13 cellular contexts compared by ENCODE assay signal in the genomic region with DNA sequence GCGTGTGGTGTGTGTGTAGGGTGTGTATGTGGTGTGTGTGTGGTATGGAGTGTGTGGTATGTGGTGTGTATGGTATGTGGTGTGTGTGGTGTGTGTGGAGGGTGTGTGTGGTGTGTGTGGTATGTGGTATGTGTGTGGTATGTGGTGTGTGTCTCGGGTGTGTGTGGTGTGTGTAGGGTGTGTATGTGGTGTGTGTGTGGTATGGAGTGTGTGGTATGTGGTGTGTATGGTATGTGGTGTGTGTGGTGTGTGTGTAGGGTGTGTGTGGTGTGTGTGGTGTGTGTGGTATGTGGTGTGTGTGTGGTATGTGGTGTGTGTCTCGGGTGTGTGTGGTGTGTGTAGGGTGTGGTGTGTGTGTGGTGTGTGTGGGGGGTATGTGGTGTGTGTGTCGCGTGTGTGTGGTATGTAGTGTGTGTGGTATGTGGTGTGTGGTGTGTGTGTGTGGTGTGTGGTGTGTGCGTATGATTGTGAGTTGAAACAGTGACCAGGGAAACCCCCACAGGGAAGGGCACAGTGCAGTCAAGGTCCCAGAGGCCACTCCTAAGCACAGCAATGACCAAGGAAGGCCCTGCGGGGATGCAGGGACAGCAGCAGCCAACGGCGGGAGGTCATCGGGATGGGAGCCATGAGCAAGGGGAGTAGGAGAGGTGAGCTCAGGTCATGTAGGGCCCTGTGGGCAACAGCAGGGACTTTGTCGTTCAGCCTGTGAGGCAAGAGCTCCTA. TPM values are rescaled to one million over a fixed set of nuclear protein-coding genes. Genes with fewer than 3 reads are reported as not detected.
DNase-seq lines count a peak whose midpoint lies in the region; ATAC-seq and TF ChIP-seq lines count a peak whose summit lies in the region.
"Had no signal": no experiment of that assay in that cellular context is flagged by ENCODE, and none has a peak within 500 bp of the region (broad histone marks: within the 10 kb centered on the region; RNA-seq: fewer than 3 reads in every experiment).

No MANE protein-coding gene starts in this region.

- H3K27ac Mint-ChIP-seq in activated CD8-positive, alpha-beta T cell treated with anti-CD3 and anti-CD28 coated beads, Interleukin-2, amount 10 ng/mL, durations not matched to agents 7 days and 5 days = no peak overlapping the region

- peak; percentile 5 for ATAC-seq in activated CD8-positive, alpha-beta T cell treated with anti-CD3 and anti-CD28 coated beads, Interleukin-2, amount 10 ng/mL, durations not matched to agents 7 days and 5 days
- ATAC-seq in HG02678 (IDR thresholded peaks at IDR 0.05; ENCODE audit: unreplicated experiment) = no peak
- no peak for ATAC-seq in GM18868 (IDR thresholded peaks at IDR 0.05; ENCODE audit: unreplicated experiment)
- ATAC-seq: gastrocnemius medialis, left colon had no signal

- no peaks in the 10 kb centered on the region for H3K27me3 Mint-ChIP-seq in activated CD8-positive, alpha-beta T cell treated with anti-CD3 and anti-CD28 coated beads, Interleukin-2, amount 10 ng/mL, durations not matched to agents 7 days and 5 days (ENCODE audit: low read depth)

- 100% methylated on average over 4 of the region's 11 CpGs for whole genome bisulfite sequencing in trophoblast cell (ENCODE audit: extremely low coverage, insufficient coverage, insufficient read length)

- no peak overlapping the region for H3K4me2 ChIP-seq in trophoblast cell (ENCODE audit: low read length)

- H3K4me3 ChIP-seq in trophoblast cell (ENCODE audit: low read depth, low read length) = peak overlapping the region; percentile 63
- H3K4me3 ChIP-seq in coronary artery = no peak overlapping the region
- H3K4me3 ChIP-seq: BLaER1 treated with 17β-estradiol and CSF1 and Interleukin-3, amounts not matched to agents 10 nM and 100 nM; gastrocnemius medialis; stomach had no signal

- H2BK5ac ChIP-seq in trophoblast cell (ENCODE audit: low read depth, low read length, poor library complexity) = no peak overlapping the region

- H4K91ac ChIP-seq in trophoblast cell (ENCODE audit: low read depth, low read length) = no peak overlapping the region

- no peak overlapping the region for H2BK120ac ChIP-seq in trophoblast cell (ENCODE audit: insufficient read depth, low read length, poor library complexity)

- DNase-seq in activated CD4-positive, alpha-beta T cell treated with anti-CD3 and anti-CD28 coated beads for 48 hours = peak; percentile 31
- no peak for DNase-seq in activated CD4-positive, alpha-beta T cell treated with anti-CD3 and anti-CD28 coated beads, Interleukin-2, amount 50 U/mL, for 1 hour
- peak; percentile 18 for DNase-seq in KBM-7
- DNase-seq in activated CD8-positive, alpha-beta T cell treated with anti-CD3 and anti-CD28 coated beads, Interleukin-2, amount 10 ng/mL, durations not matched to agents 7 days and 5 days = peak; percentile 35
- DNase-seq in trophoblast cell = peak; percentile 75 to 77
- no peak for DNase-seq in coronary artery (ENCODE audit: low spot score)
- DNase-seq: gastrocnemius medialis, left colon, NCI-H1092, stomach had no signal

- H4K8ac ChIP-seq in trophoblast cell (ENCODE audit: low read depth, low read length) = no peak overlapping the region

- no peak overlapping the region for H3K18ac ChIP-seq in trophoblast cell (ENCODE audit: low read length)

- H3K27ac ChIP-seq in trophoblast cell (ENCODE audit: low read depth, low read length) = no peak overlapping the region
- no peak overlapping the region for H3K27ac ChIP-seq in coronary artery
- H3K27ac ChIP-seq: BLaER1 treated with 17β-estradiol and CSF1 and Interleukin-3, amounts not matched to agents 10 nM and 100 nM; gastrocnemius medialis; stomach had no signal

- no peaks in the 10 kb centered on the region for H3K9me3 Mint-ChIP-seq in activated CD8-positive, alpha-beta T cell treated with anti-CD3 and anti-CD28 coated beads, Interleukin-2, amount 10 ng/mL, durations not matched to agents 7 days and 5 days (ENCODE audit: insufficient read depth)

- H3K79me2 ChIP-seq in trophoblast cell (ENCODE audit: control insufficient read depth, insufficient read depth, low read length, poor library complexity) = peaks cover 3% of the 10 kb centered on the region

- in situ Hi-C loops in KBM-7 (cut with MboI; ENCODE audit: low pct_unique_long_range_greater_than_20kb, low sequenced_read_pairs) = no loop called here

- no peak overlapping the region for H3K4me3 Mint-ChIP-seq in activated CD8-positive, alpha-beta T cell treated with anti-CD3 and anti-CD28 coated beads, Interleukin-2, amount 10 ng/mL, durations not matched to agents 7 days and 5 days

- no peaks in the 10 kb centered on the region for H3K36me3 ChIP-seq in trophoblast cell (ENCODE audit: control insufficient read depth in 1 of 2, insufficient read depth in 2 of 2, low read length in 2 of 2)
- H3K36me3 ChIP-seq: BLaER1 treated with 17β-estradiol and CSF1 and Interleukin-3, amounts not matched to agents 10 nM and 100 nM; gastrocnemius medialis; stomach had no signal

- no peak overlapping the region for H2BK12ac ChIP-seq in trophoblast cell (ENCODE audit: low read length)

- POLR2A ChIA-PET in activated CD8-positive, alpha-beta T cell treated with anti-CD3 and anti-CD28 coated beads, Interleukin-2, amount 10 ng/mL, durations not matched to agents 7 days and 5 days (lab: Charles Lee) = interaction anchor here (0.7 to 1.4 kb wide), 5 partner anchors 12 to 81 kb away, joined by 3 to 5 read pairs (median 4); no protein-coding TSS in a partner anchor

- H2AFZ ChIP-seq in trophoblast cell (ENCODE audit: insufficient read depth, low read length, poor library complexity) = no peak overlapping the region

- TF ChIP-seq CTCF in coronary artery (IDR thresholded peaks at IDR 0.05) = no peak

- no peak overlapping the region for H4K12ac ChIP-seq in trophoblast cell (ENCODE audit: low read depth, low read length)

- H3K9ac ChIP-seq in trophoblast cell (ENCODE audit: low read length) = no peak overlapping the region
- H3K9ac ChIP-seq: BLaER1 treated with 17β-estradiol and CSF1 and Interleukin-3, amounts not matched to agents 10 nM and 100 nM had no signal

- CTCF ChIA-PET in activated CD8-positive, alpha-beta T cell treated with anti-CD3 and anti-CD28 coated beads, Interleukin-2, amount 10 ng/mL, durations not matched to agents 7 days and 5 days (lab: Charles Lee) = interaction anchor here (0.9 to 2.7 kb wide), 11 partner anchors 12 to 280 kb away, joined by 3 to 35 read pairs (median 13); partner anchors contain the start of genes DENND6B, HDAC10 and TUBGCP6

- no peak overlapping the region for H3K14ac ChIP-seq in trophoblast cell (ENCODE audit: low read length)

- peaks cover 6% of the 10 kb centered on the region for H3K79me1 ChIP-seq in trophoblast cell (ENCODE audit: low read length)

- H3K4me1 ChIP-seq in trophoblast cell (ENCODE audit: control insufficient read depth in 1 of 2, insufficient read depth in 2 of 2, low read length in 2 of 2) = peaks cover 3% of the 10 kb centered on the region in 2 experiments

- no peak overlapping the region for H3K4ac ChIP-seq in trophoblast cell (ENCODE audit: low read depth, low read length)

- peaks cover 16% of the 10 kb centered on the region for H3K4me1 Mint-ChIP-seq in activated CD8-positive, alpha-beta T cell treated with anti-CD3 and anti-CD28 coated beads, Interleukin-2, amount 10 ng/mL, durations not matched to agents 7 days and 5 days (ENCODE audit: low read depth)

- H2AK5ac ChIP-seq in trophoblast cell (ENCODE audit: low read length) = no peak overlapping the region

- H3K23ac ChIP-seq in trophoblast cell (ENCODE audit: low read length) = no peak overlapping the region

- no peaks in the 10 kb centered on the region for H3K27me3 ChIP-seq in trophoblast cell (ENCODE audit: insufficient read depth, low read length)
- H3K27me3 ChIP-seq: BLaER1 treated with 17β-estradiol and CSF1 and Interleukin-3, amounts not matched to agents 10 nM and 100 nM; gastrocnemius medialis; stomach had no signal

- H3K36me3 Mint-ChIP-seq in activated CD8-positive, alpha-beta T cell treated with anti-CD3 and anti-CD28 coated beads, Interleukin-2, amount 10 ng/mL, durations not matched to agents 7 days and 5 days (ENCODE audit: low read depth) = no peaks in the 10 kb centered on the region

- peaks cover 34% of the 10 kb centered on the region for H3K9me3 ChIP-seq in trophoblast cell (ENCODE audit: insufficient read depth, low read depth, low read length)
- H3K9me3 ChIP-seq: gastrocnemius medialis, stomach had no signal

RNA-seq across cellular contexts. Expression of gene PPP6R2, which starts 2.8 kb away (rescaled TPM):
- total RNA-seq in activated CD8-positive, alpha-beta T cell treated with anti-CD3 and anti-CD28 coated beads, Interleukin-2, amount 10 ng/mL, durations not matched to agents 7 days and 5 days = 10 to 100 TPM; 62.1 to 64.9 TPM
- polyA plus RNA-seq in trophoblast cell (2013) = 25.5 and 25.7 TPM in 2 replicates

RNA-seq across cellular contexts. Expression of gene DENND6B, which starts 13.5 kb away (rescaled TPM):
- 1 to 10 TPM; 6.0 to 7.0 TPM for total RNA-seq in activated CD8-positive, alpha-beta T cell treated with anti-CD3 and anti-CD28 coated beads, Interleukin-2, amount 10 ng/mL, durations not matched to agents 7 days and 5 days
- polyA plus RNA-seq in trophoblast cell (2013) = 0.97 and 1.2 TPM in 2 replicates

RNA-seq across cellular contexts. Expression of gene PLXNB2, which starts 32.9 kb away (rescaled TPM):
- total RNA-seq in activated CD8-positive, alpha-beta T cell treated with anti-CD3 and anti-CD28 coated beads, Interleukin-2, amount 10 ng/mL, durations not matched to agents 7 days and 5 days = 10 to 100 TPM; 48.4 to 49.9 TPM
- polyA plus RNA-seq in trophoblast cell (2013) = 61.9 and 66.1 TPM in 2 replicates

Comparison
In these comparisons a context has a peak if more than half of its experiments do, and no peak if none do; other contexts are left out.
1. DNase-seq: peak in activated CD4-positive, alpha-beta T cell treated with anti-CD3 and anti-CD28 coated beads for 48 hours (single experiment), KBM-7 (single experiment), activated CD8-positive, alpha-beta T cell treated with anti-CD3 and anti-CD28 coated beads, Interleukin-2, amount 10 ng/mL, durations not matched to agents 7 days and 5 days (single experiment) and trophoblast cell (2 of 2); none in activated CD4-positive, alpha-beta T cell treated with anti-CD3 and anti-CD28 coated beads, Interleukin-2, amount 50 U/mL, for 1 hour (single experiment) and coronary artery (single experiment).